Comparison of ENCODE assay signal across 1 cellular context in the genomic region with DNA sequence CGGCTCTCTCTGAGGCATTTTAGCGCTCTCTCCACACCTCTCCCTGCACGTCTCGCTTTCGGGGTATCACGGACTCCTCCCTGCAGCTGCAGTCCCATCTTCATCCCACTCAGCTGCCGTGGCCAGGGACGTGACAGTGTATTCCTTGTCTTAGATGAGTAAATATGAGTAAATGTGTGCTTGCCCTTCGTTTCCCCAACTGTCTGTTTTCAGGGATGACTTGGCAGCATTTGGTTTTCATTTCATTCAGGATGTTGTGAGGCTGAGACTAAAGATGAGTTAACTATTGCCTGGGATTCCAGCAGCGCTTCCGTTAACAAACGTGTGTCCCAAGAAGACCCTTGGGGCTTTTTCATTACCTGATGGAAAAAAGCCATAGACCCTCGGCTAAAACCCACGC.
TF ChIP-seq lines count a peak whose summit lies in the region.

No MANE protein-coding gene starts in this region.

TF ChIP-seq in IMR-90, 13 proteins besides CTCF, POLR2A, EP300 and RAD21:
- no peak for TF ChIP-seq RFX5 (IDR thresholded peaks at IDR 0.05; ENCODE audit: low read depth, low read length)
- peak; percentile 57 for TF ChIP-seq NFE2L2 (IDR thresholded peaks at IDR 0.05; ENCODE audit: low read depth, low read length)
- no peak for TF ChIP-seq FOS (IDR thresholded peaks at IDR 0.05; ENCODE audit: low read depth, low read length)
